24 cellular contexts compared by ENCODE assay signal in the genomic region with DNA sequence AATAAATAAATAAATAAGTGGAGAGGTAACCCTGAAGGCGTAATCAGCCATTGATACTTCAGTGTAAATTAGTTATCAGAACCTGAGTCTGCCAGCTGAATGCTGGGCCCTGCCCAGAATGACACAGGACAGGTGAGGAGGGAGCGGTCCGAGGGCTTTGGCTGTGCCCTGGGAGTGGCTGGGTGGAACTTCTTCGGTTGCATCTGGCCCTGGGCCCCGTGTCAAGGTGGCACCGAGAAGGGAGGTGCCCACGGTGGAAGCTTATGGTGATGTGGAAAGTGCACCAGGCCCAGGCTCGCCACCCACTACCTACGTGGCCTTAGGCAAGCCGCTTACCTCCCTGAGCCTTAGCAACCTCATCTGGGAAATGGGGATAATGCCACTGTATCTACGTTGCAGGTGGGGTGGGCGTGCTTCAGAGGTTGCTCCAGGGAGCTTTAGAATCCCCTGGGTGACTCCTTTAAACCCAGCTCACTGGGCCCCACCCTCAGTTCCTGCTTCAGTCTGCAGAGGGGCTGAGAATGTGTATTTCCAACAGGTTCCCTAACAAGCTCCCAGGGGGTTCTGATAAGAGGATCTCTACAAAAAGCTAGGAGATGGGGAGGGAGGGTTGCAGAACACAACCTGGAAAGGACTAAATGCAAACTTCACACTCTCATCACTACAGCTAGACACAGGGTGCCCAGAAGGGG. TPM values are rescaled to one million over a fixed set of nuclear protein-coding genes. Genes with fewer than 3 reads are reported as not detected.
A peak's percentile ranks its signal among the peaks of the same experiment; 100 is the strongest.
DNase-seq lines count a peak whose midpoint lies in the region; ATAC-seq and TF ChIP-seq lines count a peak whose summit lies in the region.
"Had no signal": no experiment of that assay in that cellular context is flagged by ENCODE, and none has a peak within 500 bp of the region (broad histone marks: within the 10 kb centered on the region; RNA-seq: fewer than 3 reads in every experiment).

No MANE protein-coding gene starts in this region.

- H3K9me3 ChIP-seq in BLaER1 treated with 17β-estradiol and CSF1 and Interleukin-3, amounts not matched to agents 10 nM and 100 nM (replicated peaks in 1 of 11) = no peaks in the 10 kb centered on the region
- H3K9me3 ChIP-seq in endodermal cell (ENCODE audit: control insufficient read depth, low read length) (no peaks in the 10 kb centered on the region), adrenal gland (replicated peaks in 1 of 3) (no peaks in the 10 kb centered on the region)
- H3K9me3 ChIP-seq: MG63 had no signal

- no peaks in the 10 kb centered on the region for H3K27me3 ChIP-seq in BLaER1 treated with 17β-estradiol and CSF1 and Interleukin-3, amounts not matched to agents 10 nM and 100 nM
- H3K27me3 ChIP-seq in endodermal cell (ENCODE audit: control insufficient read depth, insufficient read depth, low read length, poor library complexity, severe bottlenecking) (no peaks in the 10 kb centered on the region), adrenal gland (no peaks in the 10 kb centered on the region)
- H3K27me3 ChIP-seq: cardiac muscle cell, MG63 had no signal

- DNase-seq in NCI-H1436 treated with DMSO at 0.1 percent for 48 hours (lab: John Stamatoyannopoulos, UW) = peak; percentile 52
- peak; percentile 84 for DNase-seq in endodermal cell
- no peak for DNase-seq in adrenal gland
- DNase-seq: activated CD4-positive, alpha-beta T cell treated with anti-CD3 and anti-CD28 coated beads, Interleukin-2, amount 10 ng/mL, durations not matched to agents 7 days and 5 days; activated naive CD4-positive, alpha-beta T cell treated with anti-CD3 and anti-CD28 coated beads, Interleukin-2, amount 10 ng/mL, durations not matched to agents 7 days and 5 days; EL; MG63; NCI-H2227 treated with DMSO at 0.1 percent for 48 hours; NCI-H774; occipital lobe; stimulated activated naive B cell treated with anti-CD40 and anti-IgM and Interleukin-4, amounts not matched to agents 10 μg/mL and 1 μg/mL and 100 μg/mL, for 72 hours; WERI-Rb-1 had no signal

- H3K27me3 Mint-ChIP-seq in endodermal cell (ENCODE audit: insufficient read depth) = no peaks in the 10 kb centered on the region
- no peaks in the 10 kb centered on the region for H3K27me3 Mint-ChIP-seq in nephron (ENCODE audit: low read depth)
- H3K27me3 Mint-ChIP-seq: activated CD4-positive, alpha-beta T cell treated with anti-CD3 and anti-CD28 coated beads, Interleukin-2, amount 10 ng/mL, durations not matched to agents 7 days and 5 days; dendritic cell treated with granulocyte-macrophage colony-stimulating factor and Interleukin-4, amounts not matched to agents 40 ng/mL and 50 ng/mL, for 4 days; stimulated activated naive B cell treated with anti-CD40 and anti-IgM and Interleukin-4, amounts not matched to agents 10 μg/mL and 1 μg/mL and 100 μg/mL, for 72 hours had no signal

- H3K36me3 Mint-ChIP-seq in endodermal cell (ENCODE audit: low read depth) (no peaks in the 10 kb centered on the region), nephron (ENCODE audit: low read depth) (no peaks in the 10 kb centered on the region)
- H3K36me3 Mint-ChIP-seq: activated naive CD4-positive, alpha-beta T cell treated with anti-CD3 and anti-CD28 coated beads, Interleukin-2, amount 10 ng/mL, durations not matched to agents 7 days and 5 days; stimulated activated naive B cell treated with anti-CD40 and anti-IgM and Interleukin-4, amounts not matched to agents 10 μg/mL and 1 μg/mL and 100 μg/mL, for 72 hours had no signal

- WGBS in endodermal cell (ENCODE audit: insufficient coverage in 1 of 2, insufficient read length in 1 of 2), 2 experiments = 79% methylated on average over 5 to 12 of the region's 12 CpGs
- WGBS in adrenal gland, 4 donors = 92 to 97% (median 96%) methylated on average over 11 to 12 of the region's 12 CpGs

- peaks cover 72 to 99% (median 91%) of the 10 kb centered on the region in 10 experiments for H3K4me1 ChIP-seq in BLaER1 treated with 17β-estradiol and CSF1 and Interleukin-3, amounts not matched to agents 10 nM and 100 nM
- no peaks in the 10 kb centered on the region for H3K4me1 ChIP-seq in endodermal cell (ENCODE audit: control insufficient read depth, insufficient read depth, low read length)
- H3K4me1 ChIP-seq in adrenal gland (replicated peaks in 1 of 2) = peaks cover 12 to 27% of the 10 kb centered on the region in 2 donors

- no peaks in the 10 kb centered on the region for H3K36me3 ChIP-seq in BLaER1 treated with 17β-estradiol and CSF1 and Interleukin-3, amounts not matched to agents 10 nM and 100 nM
- H3K36me3 ChIP-seq in endodermal cell (ENCODE audit: control insufficient read depth, insufficient read depth, low read length) = no peaks in the 10 kb centered on the region
- H3K36me3 ChIP-seq in adrenal gland (replicated peaks in 1 of 2) = no peaks in the 10 kb centered on the region
- H3K36me3 ChIP-seq: cardiac muscle cell, MG63, WERI-Rb-1 had no signal

- H3K4me3 ChIP-seq in BLaER1 treated with 17β-estradiol and CSF1 and Interleukin-3, amounts not matched to agents 10 nM and 100 nM = no peak overlapping the region
- H3K4me3 ChIP-seq in endodermal cell (ENCODE audit: low read length) (no peak overlapping the region), adrenal gland (no peak overlapping the region)
- H3K4me3 ChIP-seq: cardiac muscle cell, K562, lung, MG63 had no signal

- intact Hi-C loops in adrenal gland (cut with DNase I) = loop anchor here in 1 of 2 donors (10.0 kb wide), 1 partner anchor 48 kb away; no protein-coding TSS in a partner anchor

- H4K20me1 ChIP-seq in BLaER1 treated with 17β-estradiol and CSF1 and Interleukin-3, amounts not matched to agents 10 nM and 100 nM = no peaks in the 10 kb centered on the region

- ATAC-seq in HG03565 (IDR thresholded peaks at IDR 0.05; ENCODE audit: unreplicated experiment) = no peak
- no peak for ATAC-seq in HG02970 (IDR thresholded peaks at IDR 0.05; ENCODE audit: low FRiP score, unreplicated experiment)
- no peak for ATAC-seq in GM21737 (IDR thresholded peaks at IDR 0.05; ENCODE audit: unreplicated experiment)
- ATAC-seq: HCT116, K562 had no signal

- H3K4me3 Mint-ChIP-seq in endodermal cell (no peak overlapping the region), nephron (no peak overlapping the region)
- H3K4me3 Mint-ChIP-seq: activated CD4-positive, alpha-beta T cell treated with anti-CD3 and anti-CD28 coated beads, Interleukin-2, amount 10 ng/mL, durations not matched to agents 7 days and 5 days; activated naive CD4-positive, alpha-beta T cell treated with anti-CD3 and anti-CD28 coated beads, Interleukin-2, amount 10 ng/mL, durations not matched to agents 7 days and 5 days; CD14-positive monocyte; dendritic cell treated with granulocyte-macrophage colony-stimulating factor and Interleukin-4, amounts not matched to agents 40 ng/mL and 50 ng/mL, for 4 days; T-helper 2 cell treated with Interferon-gamma antibody and Interleukin-4, amounts not matched to agents 5 μg/mL and 100 μg/mL, for 36 hours had no signal

- no peak for TF ChIP-seq POLR2A in adrenal gland (IDR thresholded peaks at IDR 0.05)

- peak overlapping the region in 7 of 11 experiments; percentile 10 to 53 (median 24); a peak in 9 of 22 replicates for H3K9ac ChIP-seq in BLaER1 treated with 17β-estradiol and CSF1 and Interleukin-3, amounts not matched to agents 10 nM and 100 nM
- no peak overlapping the region for H3K9ac ChIP-seq in endodermal cell (ENCODE audit: extremely low read depth, low read length, poor library complexity, severe bottlenecking)

- H3K4me2 ChIP-seq in BLaER1 treated with 17β-estradiol and CSF1 and Interleukin-3, amounts not matched to agents 10 nM and 100 nM = peak overlapping the region; percentile 56 to 82 (median 73)

- H3K27ac ChIP-seq in BLaER1 treated with 17β-estradiol and CSF1 and Interleukin-3, amounts not matched to agents 10 nM and 100 nM = peak overlapping the region in 9 of 11 experiments; percentile 44 to 86 (median 67); a peak in 17 of 22 replicates
- no peak overlapping the region for H3K27ac ChIP-seq in endodermal cell (ENCODE audit: low read depth, low read length)
- H3K27ac ChIP-seq in adrenal gland = no peak overlapping the region
- H3K27ac ChIP-seq: cardiac muscle cell, WERI-Rb-1 had no signal

- TF ChIP-seq CTCF in endodermal cell (conservative IDR thresholded peaks at IDR 0.05) (no peak), nephron (IDR thresholded peaks at IDR 0.05; ENCODE audit: unreplicated experiment in 3 of 3) (no peak), adrenal gland (IDR thresholded peaks at IDR 0.05) (no peak)

- H3K4me1 Mint-ChIP-seq in endodermal cell (peaks cover 9% of the 10 kb centered on the region), nephron (peaks cover 22% of the 10 kb centered on the region)

- H3K27ac Mint-ChIP-seq in endodermal cell = peak overlapping the region; percentile 76
- peak overlapping the region in 2 of 3 experiments; percentile 44 to 53 for H3K27ac Mint-ChIP-seq in nephron
- H3K27ac Mint-ChIP-seq: activated naive CD4-positive, alpha-beta T cell treated with anti-CD3 and anti-CD28 coated beads, Interleukin-2, amount 10 ng/mL, durations not matched to agents 7 days and 5 days had no signal

- H3K9me3 Mint-ChIP-seq in endodermal cell = no peaks in the 10 kb centered on the region
- H3K9me3 Mint-ChIP-seq in nephron = no peaks in the 10 kb centered on the region
- H3K9me3 Mint-ChIP-seq: activated CD4-positive, alpha-beta T cell treated with anti-CD3 and anti-CD28 coated beads, Interleukin-2, amount 10 ng/mL, durations not matched to agents 7 days and 5 days; activated naive CD4-positive, alpha-beta T cell treated with anti-CD3 and anti-CD28 coated beads, Interleukin-2, amount 10 ng/mL, durations not matched to agents 7 days and 5 days; dendritic cell treated with granulocyte-macrophage colony-stimulating factor and Interleukin-4, amounts not matched to agents 40 ng/mL and 50 ng/mL, for 4 days; stimulated activated naive B cell treated with anti-CD40 and anti-IgM and Interleukin-4, amounts not matched to agents 10 μg/mL and 1 μg/mL and 100 μg/mL, for 72 hours; T-helper 2 cell treated with Interferon-gamma antibody and Interleukin-4, amounts not matched to agents 5 μg/mL and 100 μg/mL, for 36 hours had no signal

RNA-seq across cellular contexts. Expression of gene TXN2, which starts 38.8 kb away (rescaled TPM):
- total RNA-seq in endodermal cell (10 to 100 TPM; 52.9 to 53.9 TPM), adrenal gland (100 to 1,000 TPM; 160 to 245 (median 190) TPM)
- polyA plus RNA-seq in endodermal cell (2013, experiment 1 of 2) = 69.6 TPM
- polyA plus RNA-seq in endodermal cell (2013, experiment 2 of 2) = 65.8 TPM
- polyA plus RNA-seq in adrenal gland = 100 to 1,000 TPM; 213 to 241 (median 223) TPM

RNA-seq across cellular contexts. Expression of gene MYH9, which starts 54.9 kb away (rescaled TPM):
- total RNA-seq in endodermal cell (100 to 1,000 TPM; 270 to 288 TPM), adrenal gland (100 to 1,000 TPM; 294 to 427 (median 369) TPM)
- 131 TPM for polyA plus RNA-seq in endodermal cell (2013, experiment 1 of 2)
- 136 TPM for polyA plus RNA-seq in endodermal cell (2013, experiment 2 of 2)
- 100 to 1,000 TPM in 2 of 3 donors, 10 to 100 TPM in 1; 96.2 to 164 (median 133) TPM for polyA plus RNA-seq in adrenal gland

Comparison
In these comparisons a context has a peak if more than half of its experiments do, and no peak if none do; other contexts are left out.
1. H3K27ac ChIP-seq: peak in BLaER1 treated with 17β-estradiol and CSF1 and Interleukin-3, amounts not matched to agents 10 nM and 100 nM (9 of 11); none in endodermal cell (single experiment) and adrenal gland (0 of 5).
2. DNase-seq: peak in NCI-H1436 treated with DMSO at 0.1 percent for 48 hours (single experiment) and endodermal cell (single experiment); none in adrenal gland (0 of 7).